ENCODE assay signal across 8 cellular contexts in the genomic region with DNA sequence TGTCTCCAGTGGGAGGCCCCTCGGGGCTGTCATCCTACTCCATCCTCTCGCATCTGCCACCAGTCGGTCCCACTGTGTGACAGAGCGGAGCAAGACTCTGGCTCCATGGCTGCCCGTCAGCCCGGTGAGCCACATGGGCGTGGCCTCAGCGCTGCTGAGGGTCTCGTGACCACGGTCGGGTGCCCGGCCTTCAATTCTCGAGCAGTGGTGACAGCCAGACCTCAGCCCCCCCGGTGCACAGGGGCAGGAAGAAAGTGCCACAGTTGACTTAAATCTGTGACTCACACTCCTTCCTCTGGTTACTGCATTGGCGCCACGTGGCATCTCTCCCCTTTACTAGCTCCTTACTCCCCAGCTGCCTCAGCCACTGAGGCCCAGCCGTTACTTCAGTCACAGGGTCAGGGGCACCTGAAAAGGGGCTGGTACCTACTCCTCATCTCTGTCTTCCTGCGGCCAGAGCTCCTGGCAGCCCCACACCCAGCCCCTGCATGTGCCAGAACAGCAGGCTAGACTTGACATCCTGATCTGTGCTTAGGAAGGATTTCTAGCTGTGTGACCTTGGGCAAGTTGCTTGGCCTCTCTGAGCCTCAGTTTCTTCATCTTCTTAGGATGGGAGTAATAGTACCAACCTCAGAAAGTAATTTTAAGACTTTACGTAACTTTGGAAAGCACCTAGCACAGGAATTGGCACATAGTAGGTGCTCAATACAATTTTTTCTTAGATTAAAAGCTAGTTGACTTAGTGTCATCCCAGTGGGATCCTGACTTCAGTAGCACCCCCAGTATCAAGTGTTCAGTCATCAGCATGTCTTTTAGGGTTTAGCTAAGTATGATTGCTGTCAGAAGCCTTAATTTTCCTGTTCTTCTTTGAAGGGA.
DNase-seq lines count a peak whose midpoint lies in the region; ATAC-seq, FAIRE-seq and TF ChIP-seq lines count a peak whose summit lies in the region.

No MANE protein-coding gene starts in this region.

- peak overlapping the region; percentile 75 for H3K27ac Mint-ChIP-seq in progenitor cell of endocrine pancreas

- H3K4me3 Mint-ChIP-seq in progenitor cell of endocrine pancreas (ENCODE audit: low read depth): no peak overlapping the region

- DNase-seq in GM18507 (ENCODE audit: extremely low spot score, insufficient read length, low read depth) (peak; percentile 38), progenitor cell of endocrine pancreas (ENCODE audit: low spot score, unreplicated experiment) (no peak), DMS114 treated with DMSO at 0.1 percent for 48 hours (lab: John Stamatoyannopoulos, UW; ENCODE audit: unreplicated experiment) (no peak), NCI-H2171 (lab: John Stamatoyannopoulos, UW) (no peak), HuH-7 (ENCODE audit: low spot score) (no peak), AG08395 (ENCODE audit: low spot score) (no peak)
- DNase-seq in activated CD8-positive, alpha-beta memory T cell treated with anti-CD3 and anti-CD28 coated beads for 48 hours (ENCODE audit: low read depth in 2 of 3, low spot score in 2 of 3): peak; percentile 18 to 31 (median 18)

- H3K36me3 Mint-ChIP-seq in progenitor cell of endocrine pancreas (ENCODE audit: insufficient read depth): peaks cover 22% of the 10 kb centered on the region

- peak; percentile 69 for FAIRE-seq in GM18507 (lab: Jason Lieb, UNC)

- no peaks in the 10 kb centered on the region for H3K9me3 Mint-ChIP-seq in progenitor cell of endocrine pancreas (ENCODE audit: low read depth)

- peak; percentile 38 for ATAC-seq in HG02763 (IDR thresholded peaks at IDR 0.05; ENCODE audit: unreplicated experiment)

- peaks cover 1% of the 10 kb centered on the region for H3K4me1 Mint-ChIP-seq in progenitor cell of endocrine pancreas (ENCODE audit: low read depth)

- H3K27me3 Mint-ChIP-seq in progenitor cell of endocrine pancreas: no peaks in the 10 kb centered on the region

- TF ChIP-seq CTCF in progenitor cell of endocrine pancreas (IDR thresholded peaks at IDR 0.05; ENCODE audit: unreplicated experiment): no peak

Comparison
In these comparisons a context has a peak if more than half of its experiments do, and no peak if none do; other contexts are left out.
1. DNase-seq: peak in GM18507 (single experiment) and activated CD8-positive, alpha-beta memory T cell treated with anti-CD3 and anti-CD28 coated beads for 48 hours (3 of 3); none in progenitor cell of endocrine pancreas (single experiment), DMS114 treated with DMSO at 0.1 percent for 48 hours (single experiment), NCI-H2171 (single experiment), HuH-7 (single experiment) and AG08395 (single experiment).